In the genomic region with DNA sequence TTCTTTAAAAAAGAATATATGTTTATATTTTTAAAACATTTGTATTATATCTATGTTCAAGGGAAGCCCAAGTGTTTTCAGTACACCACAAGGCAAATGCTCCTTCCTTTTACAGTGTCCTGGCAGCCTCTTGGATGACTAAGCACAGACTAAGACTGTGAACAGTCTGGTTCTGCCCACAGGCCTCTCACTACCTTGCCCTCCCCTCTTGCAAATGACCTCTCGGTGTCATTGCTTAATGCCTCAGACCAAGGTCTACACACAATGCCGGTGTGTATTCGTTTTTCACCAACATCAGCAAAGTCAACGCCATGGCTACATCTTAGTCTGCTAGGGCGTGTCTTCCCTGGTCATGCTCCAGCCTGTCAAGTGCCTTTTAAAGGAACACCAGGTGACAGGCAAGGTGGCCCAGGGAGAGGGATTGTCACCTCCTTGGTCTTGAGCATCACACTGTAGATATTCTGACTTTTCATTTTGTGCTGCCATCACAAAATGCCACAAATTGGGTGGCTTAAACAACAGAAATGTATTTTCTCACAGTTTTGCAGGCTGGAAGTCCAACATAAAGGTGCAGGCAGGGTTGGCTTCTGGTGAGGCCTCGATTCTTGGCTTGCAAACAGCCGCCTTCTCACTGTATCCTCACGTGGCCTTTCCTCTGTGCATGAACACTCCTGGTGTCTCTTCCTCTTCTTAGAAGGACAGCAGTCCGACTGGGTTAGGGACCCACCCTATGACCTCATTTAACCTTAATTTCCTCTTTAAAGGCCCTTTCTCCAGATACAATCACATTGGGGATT, we compare ENCODE assay signal across 15 cellular contexts.
DNase-seq lines count a peak whose midpoint lies in the region; ATAC-seq and TF ChIP-seq lines count a peak whose summit lies in the region.
"Had no signal": no experiment of that assay in that cellular context is flagged by ENCODE, and none has a peak within 500 bp of the region (broad histone marks: within the 10 kb centered on the region; RNA-seq: fewer than 3 reads in every experiment).

No MANE protein-coding gene starts in this region.

- peak overlapping the region; percentile 39 for H3K27ac ChIP-seq in RWPE2 (ENCODE audit: poor library complexity, severe bottlenecking)
- H3K27ac ChIP-seq: parathyroid adenoma, SJSA1 had no signal

- no peaks in the 10 kb centered on the region for H3K36me3 ChIP-seq in RWPE2 (ENCODE audit: low read depth)
- H3K36me3 ChIP-seq: SJSA1 had no signal

- ATAC-seq in activated naive CD4-positive, alpha-beta T cell treated with anti-CD3 and anti-CD28 coated beads, Interleukin-2, amount 50 U/mL, for 72 hours, result peak; percentile 37 to 60
- ATAC-seq in RWPE2 (ENCODE audit: low read depth), result peak; percentile 95
- ATAC-seq: left lobe of liver had no signal

- no peaks in the 10 kb centered on the region for H3K9me3 Mint-ChIP-seq in activated naive CD4-positive, alpha-beta T cell treated with anti-CD3 and anti-CD28 coated beads, Interleukin-2, amount 50 U/mL, for 72 hours

- H3K9me3 ChIP-seq in RWPE2 (ENCODE audit: severe bottlenecking), result no peaks in the 10 kb centered on the region
- H3K9me3 ChIP-seq: SJSA1 had no signal

- no peaks in the 10 kb centered on the region for H3K27me3 ChIP-seq in RWPE2 (ENCODE audit: insufficient read depth, poor library complexity, severe bottlenecking)
- H3K27me3 ChIP-seq: SJSA1 had no signal

- TF ChIP-seq CTCF in RWPE2 (IDR thresholded peaks at IDR 0.05; ENCODE audit: poor library complexity, severe bottlenecking) (no peak), fibroblast of the aortic adventitia (IDR thresholded peaks at IDR 0.05; ENCODE audit: insufficient read depth, low read length) (no peak)

- DNase-seq in activated naive CD4-positive, alpha-beta T cell treated with anti-CD3 and anti-CD28 coated beads, Interleukin-2, amount 50 U/mL, for 72 hours (ENCODE audit: low spot score in 2 of 2), result no peak
- no peak for DNase-seq in activated naive CD4-positive, alpha-beta T cell treated with Interleukin-2 at 50 U/mL for 16 hours
- DNase-seq in RWPE2 (ENCODE audit: low spot score) (no peak), fibroblast of the aortic adventitia (ENCODE audit: low read depth) (peak; percentile 77), stromal cell of bone marrow (ENCODE audit: low read depth) (peak; percentile 55), NCI-H2196 (lab: John Stamatoyannopoulos, UW; ENCODE audit: unreplicated experiment) (no peak), cerebellar nuclear complex (lab: John Stamatoyannopoulos, UW) (no peak), DMS79 treated with DMSO at 0.1 percent for 48 hours (lab: John Stamatoyannopoulos, UW) (no peak)
- DNase-seq: activated CD4-positive, alpha-beta T cell treated with anti-CD3 and anti-CD28 coated beads for 48 hours; NCI-H2107 had no signal

- H3K4me3 ChIP-seq in RWPE2 (ENCODE audit: severe bottlenecking), result no peak overlapping the region
- H3K4me3 ChIP-seq in fibroblast of the aortic adventitia (ENCODE audit: low read depth, low read length), result no peak overlapping the region
- H3K4me3 ChIP-seq: SJSA1 had no signal

- peak overlapping the region in 1 of 2 donors; percentile 84 for H3K27ac Mint-ChIP-seq in activated naive CD4-positive, alpha-beta T cell treated with anti-CD3 and anti-CD28 coated beads, Interleukin-2, amount 50 U/mL, for 72 hours
- H3K27ac Mint-ChIP-seq: activated naive CD8-positive, alpha-beta T cell; B cell had no signal

- H3K4me1 ChIP-seq in RWPE2 (ENCODE audit: insufficient read depth, poor library complexity, severe bottlenecking), result peaks cover 8% of the 10 kb centered on the region
- H3K4me1 ChIP-seq: SJSA1 had no signal

- peaks cover 0 to 5% of the 10 kb centered on the region in 2 donors for H3K36me3 Mint-ChIP-seq in activated naive CD4-positive, alpha-beta T cell treated with anti-CD3 and anti-CD28 coated beads, Interleukin-2, amount 50 U/mL, for 72 hours
- H3K36me3 Mint-ChIP-seq: activated naive CD8-positive, alpha-beta T cell had no signal

Comparison
In these comparisons a context has a peak if more than half of its experiments do, and no peak if none do; other contexts are left out.
1. DNase-seq: peak in fibroblast of the aortic adventitia (single experiment) and stromal cell of bone marrow (single experiment); none in activated naive CD4-positive, alpha-beta T cell treated with anti-CD3 and anti-CD28 coated beads, Interleukin-2, amount 50 U/mL, for 72 hours (0 of 2), activated naive CD4-positive, alpha-beta T cell treated with Interleukin-2 at 50 U/mL for 16 hours (single experiment), RWPE2 (single experiment), NCI-H2196 (single experiment), cerebellar nuclear complex (0 of 2) and DMS79 treated with DMSO at 0.1 percent for 48 hours (single experiment).